Comparison of ENCODE assay signal across 1 cellular context in genomic region chr4:123477804-123478209, GRCh38.
TF ChIP-seq lines count a peak whose summit lies in the region.

No MANE protein-coding gene starts in this region.

TF ChIP-seq in WTC11, 78 proteins besides CTCF, POLR2A, EP300 and RAD21 (continued from another document):
- TF ChIP-seq, protein P1, sequence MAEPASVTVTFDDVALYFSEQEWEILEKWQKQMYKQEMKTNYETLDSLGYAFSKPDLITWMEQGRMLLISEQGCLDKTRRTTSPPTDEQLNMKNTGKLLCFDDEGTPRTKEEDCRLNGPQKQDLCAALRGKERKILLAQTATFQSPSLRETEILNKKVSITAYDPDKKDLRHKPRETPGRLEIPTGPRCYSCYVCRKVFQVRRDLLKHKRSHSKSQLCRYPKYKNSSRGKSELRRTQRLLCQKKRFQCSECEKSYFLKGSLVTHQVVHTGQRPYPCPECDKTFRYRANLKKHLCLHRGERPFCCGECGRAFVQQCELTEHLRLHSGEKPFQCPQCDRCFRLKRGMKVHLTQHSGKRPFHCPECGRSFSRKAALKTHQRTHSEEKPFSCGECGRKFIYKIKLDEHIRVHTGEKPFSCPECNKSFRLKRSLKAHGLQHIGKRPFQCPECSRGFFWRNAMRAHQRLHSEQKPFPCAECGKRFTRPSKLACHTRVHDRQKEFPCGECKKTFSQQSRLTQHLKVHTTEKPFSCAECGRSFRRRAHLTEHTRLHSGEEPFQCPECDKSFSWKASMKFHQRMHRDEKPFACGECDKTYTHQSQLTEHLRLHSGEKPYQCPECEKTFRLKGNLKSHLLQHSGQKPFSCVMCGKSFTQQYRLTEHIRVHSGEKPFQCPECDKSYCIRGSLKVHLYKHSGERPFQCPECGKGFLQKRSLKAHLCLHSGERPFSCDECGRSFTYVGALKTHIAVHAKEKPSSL (CRISPR knock-in tag; conservative IDR thresholded peaks at IDR 0.05), result no peak
- TF ChIP-seq, protein P2, sequence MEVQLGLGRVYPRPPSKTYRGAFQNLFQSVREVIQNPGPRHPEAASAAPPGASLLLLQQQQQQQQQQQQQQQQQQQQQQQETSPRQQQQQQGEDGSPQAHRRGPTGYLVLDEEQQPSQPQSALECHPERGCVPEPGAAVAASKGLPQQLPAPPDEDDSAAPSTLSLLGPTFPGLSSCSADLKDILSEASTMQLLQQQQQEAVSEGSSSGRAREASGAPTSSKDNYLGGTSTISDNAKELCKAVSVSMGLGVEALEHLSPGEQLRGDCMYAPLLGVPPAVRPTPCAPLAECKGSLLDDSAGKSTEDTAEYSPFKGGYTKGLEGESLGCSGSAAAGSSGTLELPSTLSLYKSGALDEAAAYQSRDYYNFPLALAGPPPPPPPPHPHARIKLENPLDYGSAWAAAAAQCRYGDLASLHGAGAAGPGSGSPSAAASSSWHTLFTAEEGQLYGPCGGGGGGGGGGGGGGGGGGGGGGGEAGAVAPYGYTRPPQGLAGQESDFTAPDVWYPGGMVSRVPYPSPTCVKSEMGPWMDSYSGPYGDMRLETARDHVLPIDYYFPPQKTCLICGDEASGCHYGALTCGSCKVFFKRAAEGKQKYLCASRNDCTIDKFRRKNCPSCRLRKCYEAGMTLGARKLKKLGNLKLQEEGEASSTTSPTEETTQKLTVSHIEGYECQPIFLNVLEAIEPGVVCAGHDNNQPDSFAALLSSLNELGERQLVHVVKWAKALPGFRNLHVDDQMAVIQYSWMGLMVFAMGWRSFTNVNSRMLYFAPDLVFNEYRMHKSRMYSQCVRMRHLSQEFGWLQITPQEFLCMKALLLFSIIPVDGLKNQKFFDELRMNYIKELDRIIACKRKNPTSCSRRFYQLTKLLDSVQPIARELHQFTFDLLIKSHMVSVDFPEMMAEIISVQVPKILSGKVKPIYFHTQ (CRISPR knock-in tag; IDR thresholded peaks at IDR 0.05), result no peak
- TF ChIP-seq, protein P3, sequence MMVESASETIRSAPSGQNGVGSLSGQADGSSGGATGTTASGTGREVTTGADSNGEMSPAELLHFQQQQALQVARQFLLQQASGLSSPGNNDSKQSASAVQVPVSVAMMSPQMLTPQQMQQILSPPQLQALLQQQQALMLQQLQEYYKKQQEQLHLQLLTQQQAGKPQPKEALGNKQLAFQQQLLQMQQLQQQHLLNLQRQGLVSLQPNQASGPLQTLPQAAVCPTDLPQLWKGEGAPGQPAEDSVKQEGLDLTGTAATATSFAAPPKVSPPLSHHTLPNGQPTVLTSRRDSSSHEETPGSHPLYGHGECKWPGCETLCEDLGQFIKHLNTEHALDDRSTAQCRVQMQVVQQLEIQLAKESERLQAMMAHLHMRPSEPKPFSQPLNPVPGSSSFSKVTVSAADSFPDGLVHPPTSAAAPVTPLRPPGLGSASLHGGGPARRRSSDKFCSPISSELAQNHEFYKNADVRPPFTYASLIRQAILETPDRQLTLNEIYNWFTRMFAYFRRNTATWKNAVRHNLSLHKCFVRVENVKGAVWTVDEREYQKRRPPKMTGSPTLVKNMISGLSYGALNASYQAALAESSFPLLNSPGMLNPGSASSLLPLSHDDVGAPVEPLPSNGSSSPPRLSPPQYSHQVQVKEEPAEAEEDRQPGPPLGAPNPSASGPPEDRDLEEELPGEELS (CRISPR knock-in tag; IDR thresholded peaks at IDR 0.05), result no peak
- TF ChIP-seq ZNF219 (CRISPR knock-in tag; IDR thresholded peaks at IDR 0.05; ENCODE audit: borderline replicate concordance) (no peak), FOXJ3 (CRISPR knock-in tag; IDR thresholded peaks at IDR 0.05; ENCODE audit: borderline replicate concordance) (no peak)
